In the genomic region with DNA sequence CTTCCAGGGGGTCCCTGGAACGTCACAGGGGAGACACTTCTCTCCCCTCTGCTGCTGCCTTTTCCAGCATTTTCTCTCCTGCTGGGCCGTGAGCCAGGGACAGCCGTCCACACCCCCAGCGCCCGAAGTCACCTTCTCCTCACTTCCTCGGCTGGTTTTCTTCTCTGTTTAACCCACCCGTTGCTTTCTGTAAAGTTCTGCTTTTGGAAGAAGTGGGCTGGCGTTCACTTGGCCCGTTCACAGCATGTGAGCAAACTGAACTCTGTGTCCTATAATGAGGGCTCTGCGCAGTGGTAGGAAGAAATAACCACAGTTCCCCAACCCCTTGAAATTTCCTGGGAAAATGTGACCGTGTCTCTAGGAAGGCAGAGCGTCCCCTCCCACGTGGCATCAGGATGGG, we compare ENCODE assay signal across 16 cellular contexts.
"Had no signal": no experiment of that assay in that cellular context is flagged by ENCODE, and none has a peak within 500 bp of the region (broad histone marks: within the 10 kb centered on the region; RNA-seq: fewer than 3 reads in every experiment).

No MANE protein-coding gene starts in this region.

- H3K9me3 ChIP-seq: gastroesophageal sphincter, neutrophil, tibial nerve had no signal

- H3K27ac ChIP-seq: dorsolateral prefrontal cortex, gastroesophageal sphincter, neutrophil, parathyroid adenoma, tibial nerve had no signal

- H3K27me3 Mint-ChIP-seq: activated CD4-positive, alpha-beta T cell treated with anti-CD3 and anti-CD28 coated beads, Interleukin-2, amount 10 ng/mL, durations not matched to agents 7 days and 5 days; naive thymus-derived CD4-positive, alpha-beta T cell had no signal

- H3K36me3 ChIP-seq: gastroesophageal sphincter, neutrophil, tibial nerve had no signal

- H3K4me3 ChIP-seq: dorsolateral prefrontal cortex, gastroesophageal sphincter, mucosa of descending colon, tibial nerve had no signal

- H2AFZ ChIP-seq: parathyroid adenoma had no signal

- H3K79me2 ChIP-seq: parathyroid adenoma had no signal

- H3K27ac Mint-ChIP-seq: activated CD4-positive, alpha-beta T cell treated with anti-CD3 and anti-CD28 coated beads, Interleukin-2, amount 10 ng/mL, durations not matched to agents 7 days and 5 days; endodermal cell; memory B cell; naive thymus-derived CD4-positive, alpha-beta T cell; T-helper 2 cell treated with Interferon-gamma antibody and Interleukin-4, amounts not matched to agents 5 μg/mL and 100 μg/mL, for 36 hours had no signal

- H3K4me1 ChIP-seq: gastroesophageal sphincter, parathyroid adenoma had no signal

- H3K4me3 Mint-ChIP-seq: activated CD4-positive, alpha-beta T cell treated with anti-CD3 and anti-CD28 coated beads, Interleukin-2, amount 10 ng/mL, durations not matched to agents 7 days and 5 days; endodermal cell; memory B cell; naive thymus-derived CD4-positive, alpha-beta T cell; T-helper 2 cell treated with Interferon-gamma antibody and Interleukin-4, amounts not matched to agents 5 μg/mL and 100 μg/mL, for 36 hours had no signal

- DNase-seq: activated CD4-positive, alpha-beta T cell treated with anti-CD3 and anti-CD28 coated beads, Interleukin-2, amount 10 ng/mL, durations not matched to agents 7 days and 5 days; activated naive CD4-positive, alpha-beta T cell; activated T-cell treated with anti-CD3 and anti-CD28 coated beads for 4 hours; endodermal cell; erythroblast; stimulated activated CD4-positive, alpha-beta T cell treated with anti-CD3 and anti-CD28 coated beads, Interleukin-4, amount 100 ng/mL, for 1 hour; stimulated activated naive CD4-positive, alpha-beta T cell had no signal

- H3K36me3 Mint-ChIP-seq: memory B cell; naive thymus-derived CD4-positive, alpha-beta T cell had no signal

- H3K4me1 Mint-ChIP-seq: activated CD4-positive, alpha-beta T cell treated with anti-CD3 and anti-CD28 coated beads, Interleukin-2, amount 10 ng/mL, durations not matched to agents 7 days and 5 days; endodermal cell; memory B cell had no signal
